In genomic region chrX:129754266-129755024, GRCh38 we compare ENCODE assay signal across 13 cellular contexts. TPM values are rescaled to one million over a fixed set of nuclear protein-coding genes. Genes with fewer than 3 reads are reported as not detected.
A peak's percentile ranks its signal among the peaks of the same experiment; 100 is the strongest.
DNase-seq lines count a peak whose midpoint lies in the region; ATAC-seq, FAIRE-seq and TF ChIP-seq lines count a peak whose summit lies in the region.
"Had no signal": no experiment of that assay in that cellular context is flagged by ENCODE, and none has a peak within 500 bp of the region (broad histone marks: within the 10 kb centered on the region; RNA-seq: fewer than 3 reads in every experiment).

No MANE protein-coding gene starts in this region.

- no peak for FAIRE-seq in GM12878 (lab: Jason Lieb, UNC)
- FAIRE-seq in small intestine (lab: Jason Lieb, UNC) = no peak
- FAIRE-seq in RCC 7860 (lab: Jason Lieb, UNC) = no peak
- FAIRE-seq: pancreas had no signal

- TF ChIP-seq CTCF in GM12878 (IDR thresholded peaks at IDR 0.05 in 2 of 3, conservative IDR thresholded peaks at IDR 0.05 in 1 of 3; ENCODE audit: control insufficient read depth in 2 of 3, extremely low read depth in 1 of 3, insufficient read depth in 1 of 3, low read depth in 3 of 3, low read length in 3 of 3) = peak; percentile 31 to 60 (median 56); a peak in 5 of 6 replicates

- TF ChIP-seq RAD21 in GM12878 (IDR thresholded peaks at IDR 0.05; ENCODE audit: insufficient read depth, low read depth, low read length) = peak; percentile 59

- DNase-seq in COLO668 (lab: John Stamatoyannopoulos, UW; ENCODE audit: unreplicated experiment) (peak; percentile 1), HEK293T (ENCODE audit: extremely low spot score) (peak; percentile 63), GM12878 (ENCODE audit: low read depth, low spot score) (no peak), small intestine (no peak), RCC 7860 (ENCODE audit: low spot score) (no peak)
- DNase-seq in naive thymus-derived CD4-positive, alpha-beta T cell = no peak
- no peak for DNase-seq in central memory CD4-positive, alpha-beta T cell
- DNase-seq: cerebellar nuclear complex, hippocampal formation, NCI-H748 treated with DMSO at 0.1 percent for 48 hours, pancreas had no signal

- H3K4me3 ChIP-seq in GM12878 (no peak overlapping the region), small intestine (ENCODE audit: low read depth in 1 of 2, low read length in 2 of 2) (no peak overlapping the region)
- no peak overlapping the region for H3K4me3 ChIP-seq in naive thymus-derived CD4-positive, alpha-beta T cell (ENCODE audit: low read length)
- H3K4me3 ChIP-seq: pancreas had no signal

- RAD21 ChIA-PET in GM12878 (lab: Charles Lee; ENCODE audit: unreplicated experiment) = interaction anchor here (0.6 to 5.6 kb wide), 5 partner anchors 27 to 69 kb away, joined by 3 to 65 read pairs (median 11); partner anchors contain the start of gene SASH3

- H3K9me3 Mint-ChIP-seq in naive thymus-derived CD4-positive, alpha-beta T cell = no peaks in the 10 kb centered on the region

- 26% methylated on average over 22 of the region's 22 CpGs for WGBS in GM12878 (ENCODE audit: insufficient coverage, insufficient replicate concordance, low lambda C conversion rate, missing lambda C conversion rate)
- 49 to 80% (median 72%) methylated on average over 20 to 22 of the region's 22 CpGs for WGBS in small intestine, 3 donors

- CTCF ChIA-PET in HEK293T (lab: Yijun Ruan, JAX) (interaction anchor here (0.6 to 1.8 kb wide), 3 partner anchors 37 to 119 kb away, joined by 3 to 4 read pairs (median 3); no protein-coding TSS in a partner anchor), GM12878 (lab: Yijun Ruan, JAX) (interaction anchor here (0.7 to 6.9 kb wide), 17 partner anchors 8 to 273 kb away, joined by 3 to 80 read pairs (median 5); partner anchors contain the start of gene XPNPEP2)
- CTCF ChIA-PET in naive thymus-derived CD4-positive, alpha-beta T cell (lab: Charles Lee) = interaction anchor here (0.7 to 1.6 kb wide), 4 partner anchors 15 to 25 kb away, joined by 3 to 6 read pairs (median 4); partner anchors contain the start of gene SASH3

- H3K27ac ChIP-seq in GM12878 (ENCODE audit: control insufficient read depth, insufficient read depth) (no peak overlapping the region), small intestine (ENCODE audit: low read depth in 1 of 2, low read length in 1 of 2) (no peak overlapping the region)
- no peak overlapping the region for H3K27ac ChIP-seq in naive thymus-derived CD4-positive, alpha-beta T cell (ENCODE audit: low read depth, low read length)
- H3K27ac ChIP-seq: pancreas had no signal

- H3K36me3 ChIP-seq in GM12878 (ENCODE audit: control insufficient read depth in 2 of 2, insufficient read depth in 2 of 2, low read length in 1 of 2) (no peaks in the 10 kb centered on the region), small intestine (ENCODE audit: control insufficient read depth in 2 of 2, insufficient read depth in 2 of 2, low read length in 2 of 2) (peaks cover 0 to 2% of the 10 kb centered on the region in 2 donors)
- no peaks in the 10 kb centered on the region for H3K36me3 ChIP-seq in naive thymus-derived CD4-positive, alpha-beta T cell (ENCODE audit: control insufficient read depth in 2 of 3, insufficient read depth in 3 of 3, low read length in 3 of 3)
- H3K36me3 ChIP-seq: pancreas had no signal

- H3K4me1 ChIP-seq in GM12878 (ENCODE audit: control insufficient read depth, insufficient read depth, low read length) (peaks cover 20% of the 10 kb centered on the region), small intestine (ENCODE audit: control insufficient read depth in 2 of 2, insufficient read depth in 1 of 2, low read depth in 1 of 2, low read length in 1 of 2) (no peaks in the 10 kb centered on the region)
- H3K4me1 ChIP-seq in naive thymus-derived CD4-positive, alpha-beta T cell (ENCODE audit: control insufficient read depth in 2 of 2, insufficient read depth in 2 of 2, low read length in 2 of 2) = peaks cover 38 to 45% of the 10 kb centered on the region in 2 donors
- H3K4me1 ChIP-seq: pancreas had no signal

- no peak overlapping the region for H2AFZ ChIP-seq in GM12878 (ENCODE audit: control insufficient read depth, low read depth, low read length)

- no peak for TF ChIP-seq EP300 in GM12878 (IDR thresholded peaks at IDR 0.05; ENCODE audit: borderline replicate concordance in 1 of 2, control insufficient read depth in 1 of 2, low read depth in 2 of 2, low read length in 2 of 2)

- peaks cover 26 to 57% (median 54%) of the 10 kb centered on the region in 7 donors for H3K4me1 Mint-ChIP-seq in naive thymus-derived CD4-positive, alpha-beta T cell

- no peaks in the 10 kb centered on the region for H3K36me3 Mint-ChIP-seq in naive thymus-derived CD4-positive, alpha-beta T cell

- H3K27ac Mint-ChIP-seq in naive thymus-derived CD4-positive, alpha-beta T cell = peak overlapping the region in 7 of 9 donors; percentile 45 to 71 (median 64)

- H3K27me3 ChIP-seq in GM12878 (replicated peaks in 1 of 2; ENCODE audit: control insufficient read depth in 2 of 2, insufficient read depth in 2 of 2, low read length in 1 of 2) (no peaks in the 10 kb centered on the region), small intestine (ENCODE audit: control insufficient read depth in 2 of 2, insufficient read depth in 2 of 2, low read length in 2 of 2) (no peaks in the 10 kb centered on the region)
- H3K27me3 ChIP-seq in naive thymus-derived CD4-positive, alpha-beta T cell (ENCODE audit: control insufficient read depth in 2 of 2, insufficient read depth in 2 of 2, low read length in 2 of 2) = no peaks in the 10 kb centered on the region

- no peak for TF ChIP-seq POLR2A in GM12878 (IDR thresholded peaks at IDR 0.05; ENCODE audit: low read depth, low read length)

- POLR2A ChIA-PET in HEK293T (lab: Yijun Ruan, JAX) = no interaction called here
- POLR2A ChIA-PET in GM12878 (lab: Charles Lee) = no interaction called here
- POLR2A ChIA-PET in naive thymus-derived CD4-positive, alpha-beta T cell (lab: Charles Lee) = interaction anchor here (0.6 to 11.5 kb wide), 5 partner anchors 9 to 45 kb away, joined by 3 to 167 read pairs (median 9); partner anchors contain the start of gene SASH3

- BruUV-seq in GM12878 (replicated peaks; lab: Mats Ljungman, UMichigan) = no TSS peak

- ATAC-seq in GM12878 = no peak
- no peak for ATAC-seq in naive thymus-derived CD4-positive, alpha-beta T cell
- ATAC-seq in HG03280 (IDR thresholded peaks at IDR 0.05; ENCODE audit: unreplicated experiment) = no peak
- ATAC-seq: pancreas had no signal

- in situ Hi-C loops in GM12878 (cut with MboI) = no loop called here

- H3K9me3 ChIP-seq in GM12878 (replicated peaks; ENCODE audit: control insufficient read depth, insufficient read depth, low read length) = no peaks in the 10 kb centered on the region
- no peaks in the 10 kb centered on the region for H3K9me3 ChIP-seq in naive thymus-derived CD4-positive, alpha-beta T cell (ENCODE audit: control insufficient read depth in 2 of 3, low read length in 3 of 3)
- H3K9me3 ChIP-seq in small intestine (ENCODE audit: control insufficient read depth, low read depth) = no peaks in the 10 kb centered on the region
- H3K9me3 ChIP-seq: pancreas had no signal

- no peak overlapping the region for H3K9ac ChIP-seq in GM12878 (ENCODE audit: control insufficient read depth, insufficient read depth, low read length)

- intact Hi-C loops in GM12878 (cut with micrococcal nuclease; ENCODE audit: unreplicated experiment) = no loop called here
- intact Hi-C loops in naive thymus-derived CD4-positive, alpha-beta T cell (cut with micrococcal nuclease) = loop anchor here (2.0 to 10.0 kb wide), 3 partner anchors 14 to 150 kb away; no protein-coding TSS in a partner anchor

- no peak overlapping the region for H3K4me2 ChIP-seq in GM12878 (ENCODE audit: control insufficient read depth, insufficient read depth)

- SMC1A ChIA-PET in GM12878 (lab: Charles Lee; ENCODE audit: uncharacterized antibody, unreplicated experiment) = interaction anchor here (2.6 to 5.8 kb wide), 3 partner anchors 15 to 69 kb away, joined by 16 to 57 read pairs (median 27); no protein-coding TSS in a partner anchor

- no peaks in the 10 kb centered on the region for H3K27me3 Mint-ChIP-seq in naive thymus-derived CD4-positive, alpha-beta T cell

- H4K20me1 ChIP-seq in GM12878 (ENCODE audit: control insufficient read depth, insufficient read depth) = no peaks in the 10 kb centered on the region

- H3K79me2 ChIP-seq in GM12878 (ENCODE audit: control insufficient read depth, insufficient read depth, low read length) = no peaks in the 10 kb centered on the region

- peak overlapping the region in 9 of 10 donors; percentile 10 to 74 (median 47) for H3K4me3 Mint-ChIP-seq in naive thymus-derived CD4-positive, alpha-beta T cell

RNA-seq across cellular contexts. Expression of gene XPNPEP2, which starts 15.7 kb away (rescaled TPM):
- total RNA-seq in GM12878 (2013; cell fraction: nucleolus; rRNA removed) = not detected in 2 replicates
- total RNA-seq in GM12878 (2014; rRNA removed) = 0.17 and 0.27 TPM in 2 replicates
- 0.13 and 0.14 TPM in 2 replicates for total RNA-seq in GM12878 (2014; rRNA removed; fragmentation: Illumina TruSeq; extraction: Trizol)
- 0.21 and 0.27 TPM in 2 replicates for total RNA-seq in GM12878 (2021)
- 0.13 TPM for polyA plus RNA-seq in GM12878 (2011; ENCODE audit: low read depth)
- 0.04 TPM in 2 replicates for polyA plus RNA-seq in GM12878 (2011; rRNA removed)
- 0.05 and 0.06 TPM in 2 replicates for polyA plus RNA-seq in GM12878 (2011; cell fraction: cytosol; rRNA removed)
- polyA plus RNA-seq in GM12878 (2011; cell fraction: nucleus; rRNA removed) = 0.04 and 0.06 TPM in 2 replicates
- 0.05 and 0.07 TPM in 2 replicates for polyA plus RNA-seq in GM12878 (2012)
- 0.21 and 0.32 TPM in 2 replicates for polyA plus RNA-seq in GM12878 (2014; fragmentation: Illumina TruSeq; extraction: Trizol)
- under 1 TPM; 0.08 to 0.26 TPM for polyA plus RNA-seq in GM12878 (2014; fragmentation: Nextera tagmentation; extraction: Ambion mirVana)
- polyA plus RNA-seq in GM12878 (2014; rRNA removed) = 0.24 and 0.37 TPM in 2 replicates
- under 1 TPM; 0.05 to 0.06 TPM for polyA plus RNA-seq in GM12878 (2016; fragmentation: Nextera tagmentation; extraction: Ambion mirVana)
- polyA minus RNA-seq in GM12878 (2011; rRNA and poly(A)+ RNA removed) = not detected in 2 replicates
- polyA minus RNA-seq in GM12878 (2011; cell fraction: cytosol; rRNA and poly(A)+ RNA removed) = not detected in 2 replicates
- polyA minus RNA-seq in GM12878 (2011; cell fraction: nucleus; rRNA and poly(A)+ RNA removed) = not detected in 2 replicates
- under 1 TPM in 3 of 5 experiments, not detected in 2; 0.13 to 0.82 (median 0.29) TPM for total RNA-seq in naive thymus-derived CD4-positive, alpha-beta T cell
- not detected for polyA plus RNA-seq in naive thymus-derived CD4-positive, alpha-beta T cell
- 10 to 100 TPM; 27.0 to 80.1 (median 27.3) TPM for polyA plus RNA-seq in small intestine
- total RNA-seq: HT1080 had no signal

RNA-seq across cellular contexts. Expression of gene SASH3, which starts 25.3 kb away (rescaled TPM):
- total RNA-seq in GM12878 (2013; cell fraction: nucleolus; rRNA removed) = 88.3 and 101 TPM in 2 replicates
- 198 and 231 TPM in 2 replicates for total RNA-seq in GM12878 (2014; rRNA removed)
- total RNA-seq in GM12878 (2014; rRNA removed; fragmentation: Illumina TruSeq; extraction: Trizol) = 123 and 130 TPM in 2 replicates
- 183 and 191 TPM in 2 replicates for total RNA-seq in GM12878 (2021)
- 67.3 TPM for polyA plus RNA-seq in GM12878 (2011; ENCODE audit: low read depth)
- 159 and 233 TPM in 2 replicates for polyA plus RNA-seq in GM12878 (2011; rRNA removed)
- 229 and 314 TPM in 2 replicates for polyA plus RNA-seq in GM12878 (2011; cell fraction: cytosol; rRNA removed)
- 329 and 387 TPM in 2 replicates for polyA plus RNA-seq in GM12878 (2011; cell fraction: nucleus; rRNA removed)
- 109 and 113 TPM in 2 replicates for polyA plus RNA-seq in GM12878 (2012)
- polyA plus RNA-seq in GM12878 (2014; fragmentation: Illumina TruSeq; extraction: Trizol) = 122 and 155 TPM in 2 replicates
- polyA plus RNA-seq in GM12878 (2014; fragmentation: Nextera tagmentation; extraction: Ambion mirVana) = 10 to 100 TPM; 23.1 to 39.1 TPM
- 192 and 204 TPM in 2 replicates for polyA plus RNA-seq in GM12878 (2014; rRNA removed)
- 100 to 1,000 TPM; 148 to 164 TPM for polyA plus RNA-seq in GM12878 (2016; fragmentation: Nextera tagmentation; extraction: Ambion mirVana)
- polyA minus RNA-seq in GM12878 (2011; rRNA and poly(A)+ RNA removed) = 120 and 220 TPM in 2 replicates
- polyA minus RNA-seq in GM12878 (2011; cell fraction: cytosol; rRNA and poly(A)+ RNA removed) = 77.4 and 94.2 TPM in 2 replicates
- 51.7 and 77.8 TPM in 2 replicates for polyA minus RNA-seq in GM12878 (2011; cell fraction: nucleus; rRNA and poly(A)+ RNA removed)
- total RNA-seq in naive thymus-derived CD4-positive, alpha-beta T cell = 100 to 1,000 TPM in 4 of 5 experiments, 10 to 100 TPM in 1; 71.8 to 262 (median 156) TPM
- 100 to 1,000 TPM in 1 of 2 donors, 10 to 100 TPM in 1; 85.3 to 209 TPM for polyA plus RNA-seq in naive thymus-derived CD4-positive, alpha-beta T cell
- polyA plus RNA-seq in small intestine = 10 to 100 TPM in 1 of 3 donors, 1 to 10 TPM in 2; 3.8 to 11.1 (median 7.0) TPM
- total RNA-seq: HT1080 had no signal

Comparison
In these comparisons a context has a peak if more than half of its experiments do, and no peak if none do; other contexts are left out.
1. DNase-seq: peak in COLO668 (single experiment) and HEK293T (single experiment); none in GM12878 (single experiment), naive thymus-derived CD4-positive, alpha-beta T cell (0 of 9), small intestine (single experiment), RCC 7860 (single experiment) and central memory CD4-positive, alpha-beta T cell (single experiment).
2. RNA of gene XPNPEP2, which starts 15.7 kb away (polyA plus RNA-seq): 27.0 to 80.1 TPM in small intestine; 0.04 to 0.37 TPM in GM12878 and not detected in naive thymus-derived CD4-positive, alpha-beta T cell; every median in the first group is over 10 times any median in the second.